8 cellular contexts compared by ENCODE assay signal in genomic region chr3:27712136-27713065, GRCh38. TPM values are rescaled to one million over a fixed set of nuclear protein-coding genes. Genes with fewer than 3 reads are reported as not detected.
DNase-seq lines count a peak whose midpoint lies in the region; ATAC-seq and TF ChIP-seq lines count a peak whose summit lies in the region.

No MANE protein-coding gene starts in this region.

- peak; percentile 84 for TF ChIP-seq CTCF in GM10248 (IDR thresholded peaks at IDR 0.05; ENCODE audit: control extremely low read depth, extremely low read depth, low read depth, missing control alignments)

- H3K9ac ChIP-seq in rectal smooth muscle tissue (ENCODE audit: low read length): no peak overlapping the region

- H3K27ac ChIP-seq in right cardiac atrium (ENCODE audit: low read length) (no peak overlapping the region), rectal smooth muscle tissue (ENCODE audit: low read depth, low read length) (no peak overlapping the region)

- H3K4me3 ChIP-seq in right cardiac atrium (ENCODE audit: low read length): peak overlapping the region; percentile 94
- H3K4me3 ChIP-seq in rectal smooth muscle tissue (ENCODE audit: low read length): peak overlapping the region; percentile 60

- ATAC-seq in right cardiac atrium: peak; percentile 96 to 98

- H3K27me3 ChIP-seq in right cardiac atrium (ENCODE audit: control insufficient read depth, insufficient read depth) (no peaks in the 10 kb centered on the region), rectal smooth muscle tissue (ENCODE audit: control insufficient read depth, insufficient read depth, low read length) (peaks cover 19% of the 10 kb centered on the region)

- WGBS in right cardiac atrium: under 1% methylated on average over 49 of the region's 49 CpGs

- intact Hi-C loops in right cardiac atrium (cut with DNase I): loop anchor here (5.0 to 10.0 kb wide), 3 partner anchors 615 to 622 kb away; no protein-coding TSS in a partner anchor

- H3K4me1 ChIP-seq in right cardiac atrium (ENCODE audit: control insufficient read depth, insufficient read depth, low read length) (no peaks in the 10 kb centered on the region), rectal smooth muscle tissue (ENCODE audit: control insufficient read depth, insufficient read depth, low read length) (peaks cover 3% of the 10 kb centered on the region)

- DNase-seq in GM10248 (ENCODE audit: extremely low spot score) (peak; percentile 85), HCEC 1CT (peak; percentile 80), M059J (ENCODE audit: low read depth) (peak; percentile 72), T-helper 1 cell (peak; percentile 48 to 82 (median 69)), anterior cingulate cortex (lab: John Stamatoyannopoulos, UW) (peak in 48 of 58 donors; percentile 9 to 71 (median 38)), right cardiac atrium (peak; percentile 78 to 90 (median 89)), NCI-H1048 (lab: John Stamatoyannopoulos, UW) (no peak)

- CTCF ChIA-PET in GM10248 (lab: Yijun Ruan, JAX): interaction anchor here (0.6 to 3.2 kb wide), 47 partner anchors 9 to 639 kb away, joined by 3 to 127 read pairs (median 5); partner anchors contain the start of genes AZI2, EOMES and ZCWPW2

- no peaks in the 10 kb centered on the region for H3K9me3 ChIP-seq in right cardiac atrium (ENCODE audit: control insufficient read depth, low read length)

- POLR2A ChIA-PET in GM10248 (lab: Yijun Ruan, JAX): no interaction called here

- H3K36me3 ChIP-seq in rectal smooth muscle tissue (ENCODE audit: control insufficient read depth, insufficient read depth, low read length): no peaks in the 10 kb centered on the region

RNA-seq across cellular contexts. Expression of gene EOMES, which starts 9.7 kb away (rescaled TPM):
- 0.10 TPM in 1 of 2 replicates, not detected in the other for total RNA-seq in M059J (2014; rRNA removed; shearing (Covaris generic))
- under 1 TPM in 3 of 4 donors, not detected in 1; 0.17 to 0.29 (median 0.17) TPM for total RNA-seq in right cardiac atrium
- polyA plus RNA-seq in right cardiac atrium: 0.09 TPM
